In genomic region chr13:52454825-52455676, GRCh38 we compare ENCODE assay signal across 1 cellular context.
TF ChIP-seq lines count a peak whose summit lies in the region.

CKAP2 (plus strand) TSS chr13:52455478; CDS start chr13:52455557, 79 bp downstream.

TF ChIP-seq in HepG2, 621 proteins besides CTCF, POLR2A, EP300 and RAD21 (continued from another document and continues in another):
- no peak for TF ChIP-seq NCOR1 (IDR thresholded peaks at IDR 0.05; ENCODE audit: borderline replicate concordance, low read length)
- peak; percentile 59; the same call in 1 of the 2 replicates for TF ChIP-seq ZBTB20 (CRISPR knock-in tag; IDR thresholded peaks at IDR 0.05; ENCODE audit: borderline replicate concordance, low read depth)
- TF ChIP-seq UBTF (CRISPR knock-in tag; IDR thresholded peaks at IDR 0.05), result peak; percentile 55; the same call in 1 of the 2 replicates
- TF ChIP-seq TOPORS (CRISPR knock-in tag; IDR thresholded peaks at IDR 0.05), result peak; percentile 89
- no peak for TF ChIP-seq MYNN (CRISPR knock-in tag; IDR thresholded peaks at IDR 0.05; ENCODE audit: low read depth)
- TF ChIP-seq HNRNPH1 (optimal IDR thresholded peaks at IDR 0.05; ENCODE audit: low read depth, low read length), result no peak
- TF ChIP-seq ZNF572 (CRISPR knock-in tag; IDR thresholded peaks at IDR 0.05), result no peak
- no peak for TF ChIP-seq ZKSCAN5 (CRISPR knock-in tag; IDR thresholded peaks at IDR 0.05)
- no peak for TF ChIP-seq PRDM10 (CRISPR knock-in tag; IDR thresholded peaks at IDR 0.05; ENCODE audit: low read depth)
- TF ChIP-seq ZNF446 (CRISPR knock-in tag; IDR thresholded peaks at IDR 0.05), result no peak; the same call in 1 of the 2 replicates
- no peak for TF ChIP-seq ERF (CRISPR knock-in tag; IDR thresholded peaks at IDR 0.05)
- no peak for TF ChIP-seq ZNF83 (CRISPR knock-in tag; IDR thresholded peaks at IDR 0.05; ENCODE audit: borderline replicate concordance)
- TF ChIP-seq RFXANK (CRISPR knock-in tag; IDR thresholded peaks at IDR 0.05), result peak; percentile 86
- no peak for TF ChIP-seq NR2F2 (IDR thresholded peaks at IDR 0.05; ENCODE audit: borderline replicate concordance, low read depth)
- peak; percentile 42 for TF ChIP-seq HOXA3 (CRISPR knock-in tag; IDR thresholded peaks at IDR 0.05)
- TF ChIP-seq, protein P1, sequence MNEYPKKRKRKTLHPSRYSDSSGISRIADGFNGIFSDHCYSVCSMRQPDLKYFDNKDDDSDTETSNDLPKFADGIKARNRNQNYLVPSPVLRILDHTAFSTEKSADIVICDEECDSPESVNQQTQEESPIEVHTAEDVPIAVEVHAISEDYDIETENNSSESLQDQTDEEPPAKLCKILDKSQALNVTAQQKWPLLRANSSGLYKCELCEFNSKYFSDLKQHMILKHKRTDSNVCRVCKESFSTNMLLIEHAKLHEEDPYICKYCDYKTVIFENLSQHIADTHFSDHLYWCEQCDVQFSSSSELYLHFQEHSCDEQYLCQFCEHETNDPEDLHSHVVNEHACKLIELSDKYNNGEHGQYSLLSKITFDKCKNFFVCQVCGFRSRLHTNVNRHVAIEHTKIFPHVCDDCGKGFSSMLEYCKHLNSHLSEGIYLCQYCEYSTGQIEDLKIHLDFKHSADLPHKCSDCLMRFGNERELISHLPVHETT (CRISPR knock-in tag; conservative IDR thresholded peaks at IDR 0.05), result no peak
- no peak for TF ChIP-seq ZKSCAN1 (IDR thresholded peaks at IDR 0.05; ENCODE audit: low read length)
- TF ChIP-seq, protein P2, sequence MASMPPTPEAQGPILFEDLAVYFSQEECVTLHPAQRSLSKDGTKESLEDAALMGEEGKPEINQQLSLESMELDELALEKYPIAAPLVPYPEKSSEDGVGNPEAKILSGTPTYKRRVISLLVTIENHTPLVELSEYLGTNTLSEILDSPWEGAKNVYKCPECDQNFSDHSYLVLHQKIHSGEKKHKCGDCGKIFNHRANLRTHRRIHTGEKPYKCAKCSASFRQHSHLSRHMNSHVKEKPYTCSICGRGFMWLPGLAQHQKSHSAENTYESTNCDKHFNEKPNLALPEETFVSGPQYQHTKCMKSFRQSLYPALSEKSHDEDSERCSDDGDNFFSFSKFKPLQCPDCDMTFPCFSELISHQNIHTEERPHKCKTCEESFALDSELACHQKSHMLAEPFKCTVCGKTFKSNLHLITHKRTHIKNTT (CRISPR knock-in tag; IDR thresholded peaks at IDR 0.05), result no peak
- no peak; the same call in 1 of the 2 replicates for TF ChIP-seq PPARG (CRISPR knock-in tag; conservative IDR thresholded peaks at IDR 0.05)
- TF ChIP-seq, protein P3, sequence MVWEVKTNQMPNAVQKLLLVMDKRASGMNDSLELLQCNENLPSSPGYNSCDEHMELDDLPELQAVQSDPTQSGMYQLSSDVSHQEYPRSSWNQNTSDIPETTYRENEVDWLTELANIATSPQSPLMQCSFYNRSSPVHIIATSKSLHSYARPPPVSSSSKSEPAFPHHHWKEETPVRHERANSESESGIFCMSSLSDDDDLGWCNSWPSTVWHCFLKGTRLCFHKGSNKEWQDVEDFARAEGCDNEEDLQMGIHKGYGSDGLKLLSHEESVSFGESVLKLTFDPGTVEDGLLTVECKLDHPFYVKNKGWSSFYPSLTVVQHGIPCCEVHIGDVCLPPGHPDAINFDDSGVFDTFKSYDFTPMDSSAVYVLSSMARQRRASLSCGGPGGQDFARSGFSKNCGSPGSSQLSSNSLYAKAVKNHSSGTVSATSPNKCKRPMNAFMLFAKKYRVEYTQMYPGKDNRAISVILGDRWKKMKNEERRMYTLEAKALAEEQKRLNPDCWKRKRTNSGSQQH (CRISPR knock-in tag; IDR thresholded peaks at IDR 0.05; ENCODE audit: low read depth), result no peak
- TF ChIP-seq, protein P4, sequence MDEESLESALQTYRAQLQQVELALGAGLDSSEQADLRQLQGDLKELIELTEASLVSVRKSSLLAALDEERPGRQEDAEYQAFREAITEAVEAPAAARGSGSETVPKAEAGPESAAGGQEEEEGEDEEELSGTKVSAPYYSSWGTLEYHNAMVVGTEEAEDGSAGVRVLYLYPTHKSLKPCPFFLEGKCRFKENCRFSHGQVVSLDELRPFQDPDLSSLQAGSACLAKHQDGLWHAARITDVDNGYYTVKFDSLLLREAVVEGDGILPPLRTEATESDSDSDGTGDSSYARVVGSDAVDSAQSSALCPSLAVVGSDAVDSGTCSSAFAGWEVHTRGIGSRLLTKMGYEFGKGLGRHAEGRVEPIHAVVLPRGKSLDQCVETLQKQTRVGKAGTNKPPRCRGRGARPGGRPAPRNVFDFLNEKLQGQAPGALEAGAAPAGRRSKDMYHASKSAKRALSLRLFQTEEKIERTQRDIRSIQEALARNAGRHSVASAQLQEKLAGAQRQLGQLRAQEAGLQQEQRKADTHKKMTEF (CRISPR knock-in tag; IDR thresholded peaks at IDR 0.05), result peak; percentile 43; the same call in 1 of the 2 replicates
- TF ChIP-seq IRX3 (CRISPR knock-in tag; IDR thresholded peaks at IDR 0.05; ENCODE audit: borderline replicate concordance, low read depth), result peak; percentile 85
- TF ChIP-seq ZNF781 (CRISPR knock-in tag; IDR thresholded peaks at IDR 0.05; ENCODE audit: borderline replicate concordance, not compliant biosample characterization), result peak; percentile 29
- TF ChIP-seq, protein P5, sequence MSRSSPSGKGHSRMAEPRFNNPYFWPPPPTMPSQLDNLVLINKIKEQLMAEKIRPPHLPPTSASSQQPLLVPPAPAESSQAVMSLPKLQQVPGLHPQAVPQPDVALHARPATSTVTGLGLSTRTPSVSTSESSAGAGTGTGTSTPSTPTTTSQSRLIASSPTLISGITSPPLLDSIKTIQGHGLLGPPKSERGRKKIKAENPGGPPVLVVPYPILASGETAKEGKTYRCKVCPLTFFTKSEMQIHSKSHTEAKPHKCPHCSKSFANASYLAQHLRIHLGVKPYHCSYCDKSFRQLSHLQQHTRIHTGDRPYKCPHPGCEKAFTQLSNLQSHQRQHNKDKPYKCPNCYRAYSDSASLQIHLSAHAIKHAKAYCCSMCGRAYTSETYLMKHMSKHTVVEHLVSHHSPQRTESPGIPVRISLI (CRISPR knock-in tag; IDR thresholded peaks at IDR 0.05; ENCODE audit: borderline replicate concordance), result no peak
- no peak for TF ChIP-seq SCMH1 (CRISPR knock-in tag; IDR thresholded peaks at IDR 0.05; ENCODE audit: borderline replicate concordance)
- peak; percentile 83 for TF ChIP-seq SAP130 (CRISPR knock-in tag; IDR thresholded peaks at IDR 0.05; ENCODE audit: low read depth)
- no peak for TF ChIP-seq ZSCAN30 (CRISPR knock-in tag; IDR thresholded peaks at IDR 0.05)
- TF ChIP-seq SUZ12 (IDR thresholded peaks at IDR 0.05; ENCODE audit: low read depth, low read length), result no peak
- TF ChIP-seq RFX1 (IDR thresholded peaks at IDR 0.05), result no peak
- TF ChIP-seq ARID2 (CRISPR knock-in tag; IDR thresholded peaks at IDR 0.05; ENCODE audit: borderline replicate concordance), result 0 out of 2 replicates have a peak, but pooled peaks have one; percentile 17
- TF ChIP-seq ZSCAN21 (CRISPR knock-in tag; IDR thresholded peaks at IDR 0.05; ENCODE audit: borderline replicate concordance), result no peak
- no peak for TF ChIP-seq ZNF678 (CRISPR knock-in tag; IDR thresholded peaks at IDR 0.05)
- no peak for TF ChIP-seq ZNF251 (CRISPR knock-in tag; IDR thresholded peaks at IDR 0.05)
- TF ChIP-seq ZNF121 (CRISPR knock-in tag; IDR thresholded peaks at IDR 0.05), result peak; percentile 30; the same call in 1 of the 2 replicates
- no peak; the same call in 1 of the 2 replicates for TF ChIP-seq ZNF292 (CRISPR knock-in tag; IDR thresholded peaks at IDR 0.05; ENCODE audit: borderline replicate concordance, low read depth)
- TF ChIP-seq HINFP (CRISPR knock-in tag; IDR thresholded peaks at IDR 0.05; ENCODE audit: low read depth), result no peak
- TF ChIP-seq CHD4 (IDR thresholded peaks at IDR 0.05; ENCODE audit: borderline replicate concordance, low read length), result no peak
- no peak for TF ChIP-seq GTF3A (CRISPR knock-in tag; conservative IDR thresholded peaks at IDR 0.05)
- no peak for TF ChIP-seq KDM6A (CRISPR knock-in tag; IDR thresholded peaks at IDR 0.05; ENCODE audit: low read depth)
- peak; percentile 44; the same call in 1 of the 2 replicates for TF ChIP-seq ZNF609 (CRISPR knock-in tag; IDR thresholded peaks at IDR 0.05; ENCODE audit: borderline replicate concordance)
- TF ChIP-seq ZNF704 (CRISPR knock-in tag; IDR thresholded peaks at IDR 0.05; ENCODE audit: borderline replicate concordance), result no peak
- no peak for TF ChIP-seq ZNF569 (CRISPR knock-in tag; IDR thresholded peaks at IDR 0.05; ENCODE audit: borderline replicate concordance)
